ENCODE assay signal across 24 cellular contexts in genomic region chr1:111836111-111836510, GRCh38.
"Had no signal": no experiment of that assay in that cellular context is flagged by ENCODE, and none has a peak within 500 bp of the region (broad histone marks: within the 10 kb centered on the region; RNA-seq: fewer than 3 reads in every experiment).

No MANE protein-coding gene starts in this region.

- H3K27me3 ChIP-seq: colonic mucosa, dorsolateral prefrontal cortex, esophagus muscularis mucosa, esophagus squamous epithelium, gastrocnemius medialis, gastroesophageal sphincter, heart left ventricle, heart right ventricle had no signal

- ATAC-seq: effector memory CD8-positive, alpha-beta T cell; esophagus mucosa; foreskin keratinocyte; gastrocnemius medialis; gastroesophageal sphincter; heart left ventricle; heart right ventricle had no signal

- H3K4me3 ChIP-seq: colonic mucosa, coronary artery, dorsolateral prefrontal cortex, esophagus muscularis mucosa, esophagus squamous epithelium, gastrocnemius medialis, gastroesophageal sphincter, heart left ventricle, heart right ventricle had no signal

- H3K4me1 ChIP-seq: colonic mucosa, esophagus muscularis mucosa, esophagus squamous epithelium, foreskin keratinocyte, gastrocnemius medialis, gastroesophageal sphincter had no signal

- H3K27ac ChIP-seq: colonic mucosa, coronary artery, dorsolateral prefrontal cortex, epithelial cell of prostate, esophagus muscularis mucosa, esophagus squamous epithelium, foreskin keratinocyte, gastrocnemius medialis, gastroesophageal sphincter, heart left ventricle, heart right ventricle had no signal

- H3K9me3 ChIP-seq: colonic mucosa, esophagus muscularis mucosa, esophagus squamous epithelium, gastrocnemius medialis, gastroesophageal sphincter, heart left ventricle, heart right ventricle had no signal

- DNase-seq: colonic mucosa; cortex of kidney; dermis blood vessel endothelial cell; dorsolateral prefrontal cortex; effector CD4-positive, alpha-beta T cell; effector CD8-positive, alpha-beta T cell; effector memory CD4-positive, alpha-beta T cell; effector memory CD8-positive, alpha-beta T cell; endodermal cell; erythroblast; esophagus squamous epithelium; foreskin fibroblast; foreskin keratinocyte; foreskin melanocyte; gastrocnemius medialis; glutamatergic neuron; head of caudate nucleus; heart left ventricle; heart right ventricle had no signal

- H3K36me3 ChIP-seq: colonic mucosa, esophagus muscularis mucosa, esophagus squamous epithelium, gastrocnemius medialis, gastroesophageal sphincter, heart left ventricle, heart right ventricle had no signal
